Comparison of ENCODE assay signal across 25 cellular contexts in the genomic region with DNA sequence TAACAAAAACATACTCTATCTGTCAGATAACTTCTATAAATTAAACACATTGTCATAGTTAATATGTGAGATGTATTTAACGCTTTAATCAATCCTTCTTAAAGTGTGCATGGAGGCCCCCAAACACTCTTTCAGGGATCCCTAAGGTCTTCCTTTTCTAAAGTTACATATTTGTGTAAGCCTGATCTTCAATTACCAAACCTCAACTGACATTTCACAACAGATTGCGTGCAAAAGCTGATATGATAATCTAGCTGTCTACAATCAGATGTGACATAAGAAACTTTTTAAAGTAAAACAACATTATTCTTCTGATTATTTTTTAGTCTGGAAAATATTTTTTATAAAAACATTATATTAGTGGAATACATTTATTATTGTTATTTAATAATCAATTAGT.
"Had no signal": no experiment of that assay in that cellular context is flagged by ENCODE, and none has a peak within 500 bp of the region (broad histone marks: within the 10 kb centered on the region; RNA-seq: fewer than 3 reads in every experiment).

No MANE protein-coding gene starts in this region.

- ATAC-seq: foreskin keratinocyte; gastroesophageal sphincter; heart left ventricle; left lobe of liver; natural killer cell; right lobe of liver; stimulated activated naive CD8-positive, alpha-beta T cell treated with anti-CD3 and anti-CD28 coated beads, Interleukin-15, amount 100 ng/mL, for 72 hours; upper lobe of right lung had no signal

- H3K27ac ChIP-seq: esophagus muscularis mucosa, foreskin keratinocyte, gastroesophageal sphincter, heart left ventricle, hepatocyte, ovary, right lobe of liver, suprapubic skin, transverse colon, upper lobe of right lung, uterus had no signal

- H3K27me3 ChIP-seq: esophagus muscularis mucosa, foreskin keratinocyte, gastroesophageal sphincter, heart left ventricle, hepatocyte, ovary, right lobe of liver, suprapubic skin, transverse colon, upper lobe of right lung, uterus had no signal

- DNase-seq: dermis blood vessel endothelial cell; effector memory CD4-positive, alpha-beta T cell; foreskin keratinocyte; heart left ventricle; kidney; natural killer cell; occipital lobe; ovary; retina; right lobe of liver; small intestine; stimulated activated CD4-positive, alpha-beta T cell treated with anti-CD3 and anti-CD28 coated beads, Interleukin-15, amount 100 ng/mL, for 24 hours; stimulated activated CD4-positive, alpha-beta T cell treated with anti-CD3 and anti-CD28 coated beads, Interleukin-4, amount 100 ng/mL, for 1 hour; stimulated activated CD8-positive, alpha-beta memory T cell treated with anti-CD3 and anti-CD28 coated beads, Interleukin-4, amount 100 ng/mL, for 48 hours; stimulated activated naive CD4-positive, alpha-beta T cell; stimulated activated naive CD8-positive, alpha-beta T cell treated with anti-CD3 and anti-CD28 coated beads, Interleukin-15, amount 100 ng/mL, for 72 hours; transverse colon; upper lobe of right lung; uterus had no signal

- H3K4me3 ChIP-seq: esophagus muscularis mucosa, gastroesophageal sphincter, heart left ventricle, hepatocyte, lung, ovary, right lobe of liver, suprapubic skin, transverse colon, upper lobe of right lung, uterus had no signal
